Comparison of ENCODE assay signal across 8 cellular contexts in genomic region chr5:132007399-132008162, GRCh38. TPM values are rescaled to one million over a fixed set of nuclear protein-coding genes. Genes with fewer than 3 reads are reported as not detected.
DNase-seq lines count a peak whose midpoint lies in the region; ATAC-seq and TF ChIP-seq lines count a peak whose summit lies in the region.

No MANE protein-coding gene starts in this region.

- CTCF ChIA-PET in AG04450 (lab: Charles Lee) = interaction anchor here (0.6 to 7.2 kb wide), 28 partner anchors 9 to 815 kb away, joined by 3 to 179 read pairs (median 4); no protein-coding TSS in a partner anchor

- H3K4me3 ChIP-seq in AG04450 (ENCODE audit: low read depth, low read length) (no peak overlapping the region), kidney epithelial cell (ENCODE audit: low read depth, low read length) (no peak overlapping the region)

- H3K27me3 ChIP-seq in AG04450 (ENCODE audit: control insufficient read depth, insufficient read depth, low read length) = peaks cover 41% of the 10 kb centered on the region
- peaks cover 36% of the 10 kb centered on the region for H3K27me3 ChIP-seq in kidney epithelial cell (ENCODE audit: control insufficient read depth, insufficient read depth, low read length)

- no peaks in the 10 kb centered on the region; the same call in 1 of the 2 replicates for H3K9me3 ChIP-seq in AG04450 (ENCODE audit: control insufficient read depth, insufficient read depth, low read length)

- peak; percentile 71 for ATAC-seq in GM18519 (IDR thresholded peaks at IDR 0.05; ENCODE audit: low FRiP score, unreplicated experiment)
- peak; percentile 60 for ATAC-seq in HG03108 (IDR thresholded peaks at IDR 0.05; ENCODE audit: unreplicated experiment)

- H3K27ac ChIP-seq in AG04450 (ENCODE audit: low read depth, low read length) = no peak overlapping the region

- peak; percentile 37 for DNase-seq in AG04450 (ENCODE audit: low read depth, low spot score)
- DNase-seq in NCI-H460 (ENCODE audit: extremely low read depth, low read depth) = peak; percentile 82
- peak; percentile 56 for DNase-seq in activated CD4-positive, alpha-beta T cell treated with anti-CD3 and anti-CD28 coated beads for 1 hour
- DNase-seq in central memory CD4-positive, alpha-beta T cell = peak; percentile 60
- DNase-seq in kidney epithelial cell (ENCODE audit: low read depth) = peak; percentile 34
- peak; percentile 71 for DNase-seq in stimulated activated CD4-positive, alpha-beta T cell treated with anti-CD3 and anti-CD28 coated beads, Interleukin-2, amount 100 ng/mL, for 4 hours (ENCODE audit: low read depth)

- H3K36me3 ChIP-seq in kidney epithelial cell (ENCODE audit: control insufficient read depth, insufficient read depth, low read length) = no peaks in the 10 kb centered on the region

- POLR2A ChIA-PET in AG04450 (lab: Yijun Ruan, JAX) = no interaction called here

- TF ChIP-seq CTCF in AG04450 (IDR thresholded peaks at IDR 0.05; ENCODE audit: low read depth, low read length) (peak; percentile 76), kidney epithelial cell (IDR thresholded peaks at IDR 0.05; ENCODE audit: insufficient read depth, low read length, poor library complexity, severe bottlenecking) (peak; percentile 66)

RNA-seq across cellular contexts. Expression of gene ACSL6, which starts 3.9 kb away (rescaled TPM):
- not detected in 2 replicates for polyA plus RNA-seq in AG04450 (2011; rRNA removed)
- polyA minus RNA-seq in AG04450 (2011; rRNA and poly(A)+ RNA removed) = not detected in 2 replicates
- 0.03 and 0.05 TPM in 2 replicates for total RNA-seq in NCI-H460 (2014; rRNA removed; shearing (Covaris generic))
- polyA plus RNA-seq in NCI-H460 (2014; cell fraction: nucleus; rRNA removed) = not detected in 2 replicates
- under 0.01 and 1.0 TPM in 2 replicates for total RNA-seq in kidney epithelial cell

RNA-seq across cellular contexts. Expression of gene IL3, which starts 52.9 kb away (rescaled TPM):
- polyA plus RNA-seq in AG04450 (2011; rRNA removed) = not detected in 2 replicates
- polyA minus RNA-seq in AG04450 (2011; rRNA and poly(A)+ RNA removed) = not detected in 2 replicates
- not detected in 2 replicates for total RNA-seq in NCI-H460 (2014; rRNA removed; shearing (Covaris generic))
- polyA plus RNA-seq in NCI-H460 (2014; cell fraction: nucleus; rRNA removed) = not detected in 2 replicates
- not detected in 2 replicates for total RNA-seq in kidney epithelial cell
